22 cellular contexts compared by ENCODE assay signal in genomic region chr13:65836066-65836465, GRCh38.
A peak's percentile ranks its signal among the peaks of the same experiment; 100 is the strongest.
DNase-seq lines count a peak whose midpoint lies in the region; ATAC-seq and TF ChIP-seq lines count a peak whose summit lies in the region.
"Had no signal": no experiment of that assay in that cellular context is flagged by ENCODE, and none has a peak within 500 bp of the region (broad histone marks: within the 10 kb centered on the region; RNA-seq: fewer than 3 reads in every experiment).

No MANE protein-coding gene starts in this region.

- no peaks in the 10 kb centered on the region for H3K9me3 Mint-ChIP-seq in progenitor cell of endocrine pancreas (ENCODE audit: low read depth)
- H3K9me3 Mint-ChIP-seq: GM23338 had no signal

- DNase-seq in NCI-H2029 treated with DMSO at 0.1 percent for 48 hours (lab: John Stamatoyannopoulos, UW) (peak; percentile 0), NCI-H2029 (lab: John Stamatoyannopoulos, UW) (no peak), NCI-H345 treated with DMSO at 0.1 percent for 48 hours (lab: John Stamatoyannopoulos, UW; ENCODE audit: unreplicated experiment) (peak; percentile 50), dermis blood vessel endothelial cell (peak; percentile 52), renal cortical epithelial cell (ENCODE audit: low read depth) (peak; percentile 2), NCI-H2107 (lab: John Stamatoyannopoulos, UW) (no peak), progenitor cell of endocrine pancreas (ENCODE audit: low spot score, unreplicated experiment) (no peak)
- DNase-seq: BE2C; Caco-2; CD4-positive, CD25-positive, alpha-beta regulatory T cell; HCEC 1CT; NCI-H1417 treated with DMSO at 0.1 percent for 48 hours; NCI-H446 treated with DMSO at 0.1 percent for 48 hours; NCI-H774; PC-3; RPMI8226; SHP77 treated with DMSO at 0.1 percent for 48 hours; SK-N-SH; T-cell had no signal

- ATAC-seq in HG02884 (IDR thresholded peaks at IDR 0.05; ENCODE audit: unreplicated experiment), result no peak
- ATAC-seq: GM23338, K562, PC-3, T-cell had no signal

- no peaks in the 10 kb centered on the region for H3K27me3 Mint-ChIP-seq in progenitor cell of endocrine pancreas
- H3K27me3 Mint-ChIP-seq: CD4-positive, CD25-positive, alpha-beta regulatory T cell; T-cell had no signal

- H3K27ac Mint-ChIP-seq in progenitor cell of endocrine pancreas, result no peak overlapping the region
- H3K27ac Mint-ChIP-seq: CD4-positive, CD25-positive, alpha-beta regulatory T cell; GM23338; T-cell had no signal

- no peak for TF ChIP-seq CTCF in progenitor cell of endocrine pancreas (IDR thresholded peaks at IDR 0.05; ENCODE audit: unreplicated experiment)

- no peak overlapping the region for H3K4me3 Mint-ChIP-seq in progenitor cell of endocrine pancreas (ENCODE audit: low read depth)
- H3K4me3 Mint-ChIP-seq: CD4-positive, CD25-positive, alpha-beta regulatory T cell; GM23338; T-cell had no signal

- no peaks in the 10 kb centered on the region for H3K4me1 Mint-ChIP-seq in progenitor cell of endocrine pancreas (ENCODE audit: low read depth)
- H3K4me1 Mint-ChIP-seq: CD4-positive, CD25-positive, alpha-beta regulatory T cell; GM23338; T-cell had no signal

- no peaks in the 10 kb centered on the region for H3K36me3 Mint-ChIP-seq in progenitor cell of endocrine pancreas (ENCODE audit: insufficient read depth)
- H3K36me3 Mint-ChIP-seq: CD4-positive, CD25-positive, alpha-beta regulatory T cell; T-cell had no signal

Comparison
In these comparisons a context has a peak if more than half of its experiments do, and no peak if none do; other contexts are left out.
1. DNase-seq: peak in NCI-H2029 treated with DMSO at 0.1 percent for 48 hours (single experiment), NCI-H345 treated with DMSO at 0.1 percent for 48 hours (single experiment), dermis blood vessel endothelial cell (single experiment) and renal cortical epithelial cell (single experiment); none in NCI-H2029 (single experiment), NCI-H2107 (single experiment) and progenitor cell of endocrine pancreas (single experiment).